Comparison of ENCODE assay signal across 1 cellular context in genomic region chr2:137942785-137943034, GRCh38.
TF ChIP-seq lines count a peak whose summit lies in the region.

No MANE protein-coding gene starts in this region.

TF ChIP-seq in HepG2, 621 proteins besides CTCF, POLR2A, EP300 and RAD21 (continued from another document and continues in another):
- TF ChIP-seq, protein P1, sequence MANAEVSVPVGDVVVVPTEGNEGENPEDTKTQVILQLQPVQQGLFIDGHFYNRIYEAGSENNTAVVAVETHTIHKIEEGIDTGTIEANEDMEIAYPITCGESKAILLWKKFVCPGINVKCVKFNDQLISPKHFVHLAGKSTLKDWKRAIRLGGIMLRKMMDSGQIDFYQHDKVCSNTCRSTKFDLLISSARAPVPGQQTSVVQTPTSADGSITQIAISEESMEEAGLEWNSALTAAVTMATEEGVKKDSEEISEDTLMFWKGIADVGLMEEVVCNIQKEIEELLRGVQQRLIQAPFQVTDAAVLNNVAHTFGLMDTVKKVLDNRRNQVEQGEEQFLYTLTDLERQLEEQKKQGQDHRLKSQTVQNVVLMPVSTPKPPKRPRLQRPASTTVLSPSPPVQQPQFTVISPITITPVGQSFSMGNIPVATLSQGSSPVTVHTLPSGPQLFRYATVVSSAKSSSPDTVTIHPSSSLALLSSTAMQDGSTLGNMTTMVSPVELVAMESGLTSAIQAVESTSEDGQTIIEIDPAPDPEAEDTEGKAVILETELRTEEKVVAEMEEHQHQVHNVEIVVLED (CRISPR knock-in tag; IDR thresholded peaks at IDR 0.05; ENCODE audit: borderline replicate concordance) = no peak
- TF ChIP-seq KIAA2018 (CRISPR knock-in tag; IDR thresholded peaks at IDR 0.05; ENCODE audit: borderline replicate concordance) (no peak), CSRNP2 (CRISPR knock-in tag; conservative IDR thresholded peaks at IDR 0.05; ENCODE audit: low read depth) (no peak), ZFYVE20 (CRISPR knock-in tag; IDR thresholded peaks at IDR 0.05; ENCODE audit: borderline replicate concordance, low read depth) (no peak), ZNF772 (CRISPR knock-in tag; IDR thresholded peaks at IDR 0.05) (no peak), ELF4 (CRISPR knock-in tag; IDR thresholded peaks at IDR 0.05; ENCODE audit: borderline replicate concordance) (no peak), CSRNP1 (CRISPR knock-in tag; IDR thresholded peaks at IDR 0.05) (0 out of 2 replicates have a peak, but pooled peaks have one; percentile 41), TFDP2 (CRISPR knock-in tag; IDR thresholded peaks at IDR 0.05) (no peak), GATAD1 (CRISPR knock-in tag; IDR thresholded peaks at IDR 0.05) (no peak), ZFP91 (CRISPR knock-in tag; IDR thresholded peaks at IDR 0.05; ENCODE audit: borderline replicate concordance) (no peak), RBAK (CRISPR knock-in tag; IDR thresholded peaks at IDR 0.05) (no peak), RARG (CRISPR knock-in tag; IDR thresholded peaks at IDR 0.05; ENCODE audit: low read depth) (no peak), PTBP1 (IDR thresholded peaks at IDR 0.05; ENCODE audit: low read depth, low read length, poor library complexity, severe bottlenecking) (no peak), MAFG (CRISPR knock-in tag; IDR thresholded peaks at IDR 0.05) (no peak), RBFOX2 (IDR thresholded peaks at IDR 0.05; ENCODE audit: low read depth, low read length) (peak; percentile 92), ZSCAN30 (CRISPR knock-in tag; IDR thresholded peaks at IDR 0.05) (no peak), ZNF484 (CRISPR knock-in tag; IDR thresholded peaks at IDR 0.05; ENCODE audit: borderline replicate concordance, low read depth) (no peak), ZNF354B (CRISPR knock-in tag; IDR thresholded peaks at IDR 0.05) (no peak), ZNF326 (CRISPR knock-in tag; IDR thresholded peaks at IDR 0.05; ENCODE audit: borderline replicate concordance) (no peak), ZFP37 (CRISPR knock-in tag; IDR thresholded peaks at IDR 0.05; ENCODE audit: borderline replicate concordance) (no peak), MEF2D (CRISPR knock-in tag; IDR thresholded peaks at IDR 0.05) (no peak), FOXJ3 (CRISPR knock-in tag; IDR thresholded peaks at IDR 0.05; ENCODE audit: borderline replicate concordance) (no peak)
- TF ChIP-seq, protein P2, sequence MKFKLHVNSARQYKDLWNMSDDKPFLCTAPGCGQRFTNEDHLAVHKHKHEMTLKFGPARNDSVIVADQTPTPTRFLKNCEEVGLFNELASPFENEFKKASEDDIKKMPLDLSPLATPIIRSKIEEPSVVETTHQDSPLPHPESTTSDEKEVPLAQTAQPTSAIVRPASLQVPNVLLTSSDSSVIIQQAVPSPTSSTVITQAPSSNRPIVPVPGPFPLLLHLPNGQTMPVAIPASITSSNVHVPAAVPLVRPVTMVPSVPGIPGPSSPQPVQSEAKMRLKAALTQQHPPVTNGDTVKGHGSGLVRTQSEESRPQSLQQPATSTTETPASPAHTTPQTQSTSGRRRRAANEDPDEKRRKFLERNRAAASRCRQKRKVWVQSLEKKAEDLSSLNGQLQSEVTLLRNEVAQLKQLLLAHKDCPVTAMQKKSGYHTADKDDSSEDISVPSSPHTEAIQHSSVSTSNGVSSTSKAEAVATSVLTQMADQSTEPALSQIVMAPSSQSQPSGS (CRISPR knock-in tag; IDR thresholded peaks at IDR 0.05) = no peak
- TF ChIP-seq, protein P3, sequence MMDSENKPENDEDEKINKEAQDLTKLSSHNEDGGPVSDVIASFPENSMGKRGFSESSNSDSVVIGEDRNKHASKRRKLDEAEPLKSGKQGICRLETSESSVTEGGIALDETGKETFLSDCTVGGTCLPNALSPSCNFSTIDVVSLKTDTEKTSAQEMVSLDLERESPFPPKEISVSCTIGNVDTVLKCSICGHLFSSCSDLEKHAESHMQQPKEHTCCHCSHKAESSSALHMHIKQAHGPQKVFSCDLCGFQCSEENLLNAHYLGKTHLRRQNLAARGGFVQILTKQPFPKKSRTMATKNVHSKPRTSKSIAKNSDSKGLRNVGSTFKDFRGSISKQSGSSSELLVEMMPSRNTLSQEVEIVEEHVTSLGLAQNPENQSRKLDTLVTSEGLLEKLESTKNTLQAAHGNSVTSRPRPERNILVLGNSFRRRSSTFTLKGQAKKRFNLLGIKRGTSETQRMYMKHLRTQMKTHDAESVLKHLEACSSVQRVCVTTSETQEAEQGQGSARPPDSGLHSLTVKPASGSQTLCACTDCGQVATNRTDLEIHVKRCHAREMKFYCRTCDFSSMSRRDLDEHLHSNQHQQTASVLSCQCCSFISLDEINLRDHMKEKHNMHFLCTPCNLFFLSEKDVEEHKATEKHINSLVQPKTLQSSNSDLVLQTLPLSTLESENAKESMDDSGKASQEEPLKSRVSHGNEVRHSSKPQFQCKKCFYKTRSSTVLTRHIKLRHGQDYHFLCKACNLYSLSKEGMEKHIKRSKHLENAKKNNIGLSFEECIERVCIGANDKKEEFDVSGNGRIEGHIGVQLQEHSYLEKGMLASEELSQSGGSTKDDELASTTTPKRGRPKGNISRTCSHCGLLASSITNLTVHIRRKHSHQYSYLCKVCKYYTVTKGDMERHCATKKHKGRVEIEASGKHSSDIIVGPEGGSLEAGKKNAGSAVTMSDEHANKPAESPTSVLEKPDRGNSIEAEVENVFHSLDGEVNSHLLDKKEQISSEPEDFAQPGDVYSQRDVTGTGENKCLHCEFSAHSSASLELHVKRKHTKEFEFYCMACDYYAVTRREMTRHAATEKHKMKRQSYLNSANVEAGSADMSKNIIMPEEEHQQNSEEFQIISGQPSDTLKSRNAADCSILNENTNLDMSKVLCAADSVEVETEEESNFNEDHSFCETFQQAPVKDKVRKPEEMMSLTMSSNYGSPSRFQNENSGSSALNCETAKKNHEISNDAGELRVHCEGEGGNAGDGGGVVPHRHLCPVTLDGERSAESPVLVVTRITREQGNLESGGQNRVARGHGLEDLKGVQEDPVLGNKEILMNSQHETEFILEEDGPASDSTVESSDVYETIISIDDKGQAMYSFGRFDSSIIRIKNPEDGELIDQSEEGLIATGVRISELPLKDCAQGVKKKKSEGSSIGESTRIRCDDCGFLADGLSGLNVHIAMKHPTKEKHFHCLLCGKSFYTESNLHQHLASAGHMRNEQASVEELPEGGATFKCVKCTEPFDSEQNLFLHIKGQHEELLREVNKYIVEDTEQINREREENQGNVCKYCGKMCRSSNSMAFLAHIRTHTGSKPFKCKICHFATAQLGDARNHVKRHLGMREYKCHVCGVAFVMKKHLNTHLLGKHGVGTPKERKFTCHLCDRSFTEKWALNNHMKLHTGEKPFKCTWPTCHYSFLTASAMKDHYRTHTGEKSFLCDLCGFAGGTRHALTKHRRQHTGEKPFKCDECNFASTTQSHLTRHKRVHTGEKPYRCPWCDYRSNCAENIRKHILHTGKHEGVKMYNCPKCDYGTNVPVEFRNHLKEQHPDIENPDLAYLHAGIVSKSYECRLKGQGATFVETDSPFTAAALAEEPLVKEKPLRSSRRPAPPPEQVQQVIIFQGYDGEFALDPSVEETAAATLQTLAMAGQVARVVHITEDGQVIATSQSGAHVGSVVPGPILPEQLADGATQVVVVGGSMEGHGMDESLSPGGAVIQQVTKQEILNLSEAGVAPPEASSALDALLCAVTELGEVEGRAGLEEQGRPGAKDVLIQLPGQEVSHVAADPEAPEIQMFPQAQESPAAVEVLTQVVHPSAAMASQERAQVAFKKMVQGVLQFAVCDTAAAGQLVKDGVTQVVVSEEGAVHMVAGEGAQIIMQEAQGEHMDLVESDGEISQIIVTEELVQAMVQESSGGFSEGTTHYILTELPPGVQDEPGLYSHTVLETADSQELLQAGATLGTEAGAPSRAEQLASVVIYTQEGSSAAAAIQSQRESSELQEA (CRISPR knock-in tag; IDR thresholded peaks at IDR 0.05; ENCODE audit: not compliant biosample characterization) = no peak
